Comparison of ENCODE assay signal across 14 cellular contexts in genomic region chr5:168822745-168823281, GRCh38.
A peak's percentile ranks its signal among the peaks of the same experiment; 100 is the strongest.
DNase-seq lines count a peak whose midpoint lies in the region; ATAC-seq, FAIRE-seq and TF ChIP-seq lines count a peak whose summit lies in the region.
"Had no signal": no experiment of that assay in that cellular context is flagged by ENCODE, and none has a peak within 500 bp of the region (broad histone marks: within the 10 kb centered on the region; RNA-seq: fewer than 3 reads in every experiment).

No MANE protein-coding gene starts in this region.

- H3K27ac Mint-ChIP-seq in progenitor cell of endocrine pancreas = peak overlapping the region; percentile 4
- H3K27ac Mint-ChIP-seq: immature natural killer cell had no signal

- peaks cover 24% of the 10 kb centered on the region for H3K4me1 ChIP-seq in adipocyte (ENCODE audit: control insufficient read depth, insufficient read depth, low read length)
- H3K4me1 ChIP-seq: prostate gland had no signal

- no peak overlapping the region for H3K4me3 Mint-ChIP-seq in progenitor cell of endocrine pancreas (ENCODE audit: low read depth)
- H3K4me3 Mint-ChIP-seq: immature natural killer cell had no signal

- H3K9me3 ChIP-seq in adipocyte (ENCODE audit: control insufficient read depth, low read length) = no peaks in the 10 kb centered on the region
- H3K9me3 ChIP-seq: esophagus muscularis mucosa, prostate gland had no signal

- ATAC-seq in HG03342 (IDR thresholded peaks at IDR 0.05; ENCODE audit: unreplicated experiment) = peak; percentile 35
- ATAC-seq: Panc1 had no signal

- H3K36me3 ChIP-seq in adipocyte (ENCODE audit: control insufficient read depth, insufficient read depth, low read length, severe bottlenecking) = peaks cover 54% of the 10 kb centered on the region
- H3K36me3 ChIP-seq: prostate gland had no signal

- H3K9me3 Mint-ChIP-seq in progenitor cell of endocrine pancreas (ENCODE audit: low read depth) = no peaks in the 10 kb centered on the region
- H3K9me3 Mint-ChIP-seq: immature natural killer cell had no signal

- no peak overlapping the region for H3K9ac ChIP-seq in adipocyte (ENCODE audit: low read length)
- H3K9ac ChIP-seq: KMS-11 had no signal

- FAIRE-seq in D721Med (lab: Jason Lieb, UNC) = no peak

- DNase-seq in GM04504 (ENCODE audit: low read depth) = peak; percentile 20
- DNase-seq in adipocyte (ENCODE audit: low read depth) = peak; percentile 42
- DNase-seq in progenitor cell of endocrine pancreas (ENCODE audit: low spot score, unreplicated experiment) = no peak
- no peak for DNase-seq in D721Med (ENCODE audit: insufficient read length, low spot score)
- DNase-seq in NCI-H2107 (lab: John Stamatoyannopoulos, UW) = no peak
- no peak for DNase-seq in HCEC 1CT
- DNase-seq: immature natural killer cell, midbrain, substantia nigra had no signal

- TF ChIP-seq CTCF in progenitor cell of endocrine pancreas (IDR thresholded peaks at IDR 0.05; ENCODE audit: unreplicated experiment) (no peak), D721Med (IDR thresholded peaks at IDR 0.05; ENCODE audit: insufficient read depth, missing control alignments) (no peak)

- H3K4me3 ChIP-seq in adipocyte (ENCODE audit: low read length) = no peak overlapping the region
- H3K4me3 ChIP-seq: esophagus muscularis mucosa, prostate gland had no signal

- H3K27me3 Mint-ChIP-seq in progenitor cell of endocrine pancreas = peaks cover 9% of the 10 kb centered on the region

- peaks cover 1% of the 10 kb centered on the region for H3K36me3 Mint-ChIP-seq in progenitor cell of endocrine pancreas (ENCODE audit: insufficient read depth)
- H3K36me3 Mint-ChIP-seq: immature natural killer cell had no signal

- H3K27me3 ChIP-seq in adipocyte (replicated peaks; ENCODE audit: control insufficient read depth, insufficient read depth, low read length) = no peaks in the 10 kb centered on the region
- H3K27me3 ChIP-seq: esophagus muscularis mucosa had no signal

- peaks cover 7% of the 10 kb centered on the region for H3K4me1 Mint-ChIP-seq in progenitor cell of endocrine pancreas (ENCODE audit: low read depth)
- H3K4me1 Mint-ChIP-seq: immature natural killer cell had no signal

Comparison
In these comparisons a context has a peak if more than half of its experiments do, and no peak if none do; other contexts are left out.
1. DNase-seq: peak in GM04504 (single experiment) and adipocyte (single experiment); none in progenitor cell of endocrine pancreas (single experiment), D721Med (single experiment), NCI-H2107 (single experiment) and HCEC 1CT (single experiment).